Comparison of ENCODE assay signal across 30 cellular contexts in the genomic region with DNA sequence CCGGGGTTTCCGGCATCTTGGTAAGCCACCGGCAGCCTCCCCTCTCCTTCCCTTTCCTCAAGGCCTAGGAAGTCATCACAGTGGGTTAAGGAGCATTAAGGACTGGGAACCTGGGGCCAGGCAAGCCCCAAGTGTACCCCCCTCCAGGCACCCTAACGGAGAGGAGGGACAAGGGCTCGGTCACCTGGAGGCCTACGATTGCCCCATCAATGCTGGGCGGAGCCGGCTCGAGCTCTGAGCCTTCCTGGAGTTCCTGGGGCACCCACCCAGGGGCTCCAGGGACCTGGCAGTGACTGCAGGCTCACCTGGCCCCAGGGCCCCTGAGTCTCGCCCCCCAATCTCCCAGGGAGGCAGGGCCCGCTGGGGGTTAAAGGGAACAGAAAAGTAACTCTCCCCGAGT.
"Had no signal": no experiment of that assay in that cellular context is flagged by ENCODE, and none has a peak within 500 bp of the region (broad histone marks: within the 10 kb centered on the region; RNA-seq: fewer than 3 reads in every experiment).

No MANE protein-coding gene starts in this region.

- H3K36me3 Mint-ChIP-seq: activated CD4-positive, alpha-beta memory T cell treated with anti-CD3 and anti-CD28 coated beads for 36 hours; activated naive CD4-positive, alpha-beta T cell treated with anti-CD3 and anti-CD28 coated beads, Interleukin-2, amount 10 ng/mL, durations not matched to agents 7 days and 5 days; activated naive CD8-positive, alpha-beta T cell treated with anti-CD3 and anti-CD28 coated beads for 36 hours had no signal

- H3K27ac Mint-ChIP-seq: activated B cell treated with CpG ODN at 0.5 μM for 24 hours; activated CD4-positive, alpha-beta memory T cell treated with anti-CD3 and anti-CD28 coated beads for 36 hours; activated CD4-positive, alpha-beta T cell treated with anti-CD3 and anti-CD28 coated beads, Interleukin-2, amount 10 ng/mL, durations not matched to agents 7 days and 5 days; activated naive CD4-positive, alpha-beta T cell treated with anti-CD3 and anti-CD28 coated beads, Interleukin-2, amount 10 ng/mL, durations not matched to agents 7 days and 5 days; activated naive CD8-positive, alpha-beta T cell treated with anti-CD3 and anti-CD28 coated beads for 36 hours; activated T-cell treated with anti-CD3 and anti-CD28 coated beads, Interleukin-2, amount 50 U/mL, for 72 hours; activated T-helper 2 cell treated with anti-CD3 and anti-CD28 coated beads, Interferon-gamma antibody, Interleukin-2, Interleukin-4, amounts not matched to agents 10 μg/mL and 5 μg/mL and 100 μg/mL, durations not matched to agents 14 hours and 24 hours and 36 hours; T-helper 17 cell had no signal

- DNase-seq: activated B cell treated with CpG ODN at 0.5 μM for 24 hours; activated CD4-positive, alpha-beta memory T cell treated with anti-CD3 and anti-CD28 coated beads for 36 hours; activated CD4-positive, alpha-beta T cell treated with anti-CD3 and anti-CD28 coated beads, Interleukin-2, amount 10 ng/mL, durations not matched to agents 7 days and 5 days; activated CD8-positive, alpha-beta memory T cell treated with anti-CD3 and anti-CD28 coated beads for 24 hours; activated gamma-delta T cell treated with Interleukin-2 at 50 U/mL for 16 hours; activated naive CD4-positive, alpha-beta T cell treated with anti-CD3 and anti-CD28 coated beads, Interleukin-2, amount 10 ng/mL, durations not matched to agents 7 days and 5 days; activated naive CD8-positive, alpha-beta T cell treated with anti-CD3 and anti-CD28 coated beads for 36 hours; activated T-cell treated with anti-CD3 and anti-CD28 coated beads for 4 hours; activated T-cell treated with anti-CD3 and anti-CD28 coated beads, Interleukin-2, amount 50 U/mL, for 72 hours; brain microvascular endothelial cell; cerebellar nuclear complex; MG63; MV-4-11; NCI-H1092 treated with DMSO at 0.1 percent for 48 hours; NCI-H1417 treated with DMSO at 0.1 percent for 48 hours; NCI-H1694; NCI-H2029; NCI-H2107; NCI-H2171 treated with DMSO at 0.1 percent for 48 hours; NCI-H226; NCI-H510A; NCI-H526 treated with DMSO at 0.1 percent for 48 hours; NCI-H82; NK-92 treated with Interleukin-12 subunit alpha and Interleukin-12 subunit beta, amount 100 ng/mL, for 24 hours; PC-3; SIG-M5; T-helper 17 cell; T-helper 9 cell had no signal

- ATAC-seq: activated T-cell treated with anti-CD3 and anti-CD28 coated beads, Interleukin-2, amount 50 U/mL, for 72 hours; PC-3; T-helper 17 cell had no signal

- H3K4me3 Mint-ChIP-seq: activated B cell treated with CpG ODN at 0.5 μM for 24 hours; activated CD4-positive, alpha-beta memory T cell treated with anti-CD3 and anti-CD28 coated beads for 36 hours; activated CD4-positive, alpha-beta T cell treated with anti-CD3 and anti-CD28 coated beads, Interleukin-2, amount 10 ng/mL, durations not matched to agents 7 days and 5 days; activated naive CD4-positive, alpha-beta T cell treated with anti-CD3 and anti-CD28 coated beads, Interleukin-2, amount 10 ng/mL, durations not matched to agents 7 days and 5 days; activated naive CD8-positive, alpha-beta T cell treated with anti-CD3 and anti-CD28 coated beads for 36 hours; activated T-cell treated with anti-CD3 and anti-CD28 coated beads, Interleukin-2, amount 50 U/mL, for 72 hours; T-helper 17 cell had no signal

- H3K9me3 ChIP-seq: MG63 had no signal

- H3K27ac ChIP-seq: brain microvascular endothelial cell, cardiac muscle cell had no signal

- H3K4me1 Mint-ChIP-seq: activated CD4-positive, alpha-beta T cell treated with anti-CD3 and anti-CD28 coated beads, Interleukin-2, amount 10 ng/mL, durations not matched to agents 7 days and 5 days; activated naive CD4-positive, alpha-beta T cell treated with anti-CD3 and anti-CD28 coated beads, Interleukin-2, amount 10 ng/mL, durations not matched to agents 7 days and 5 days; activated naive CD8-positive, alpha-beta T cell treated with anti-CD3 and anti-CD28 coated beads for 36 hours had no signal

- H3K36me3 ChIP-seq: brain microvascular endothelial cell, cardiac muscle cell, MG63 had no signal

- H3K27me3 ChIP-seq: brain microvascular endothelial cell, cardiac muscle cell, MG63 had no signal

- H3K9me3 Mint-ChIP-seq: activated B cell treated with CpG ODN at 0.5 μM for 24 hours; activated CD4-positive, alpha-beta memory T cell treated with anti-CD3 and anti-CD28 coated beads for 36 hours; activated CD4-positive, alpha-beta T cell treated with anti-CD3 and anti-CD28 coated beads, Interleukin-2, amount 10 ng/mL, durations not matched to agents 7 days and 5 days; activated naive CD4-positive, alpha-beta T cell treated with anti-CD3 and anti-CD28 coated beads, Interleukin-2, amount 10 ng/mL, durations not matched to agents 7 days and 5 days; activated naive CD8-positive, alpha-beta T cell treated with anti-CD3 and anti-CD28 coated beads for 36 hours; activated T-cell treated with anti-CD3 and anti-CD28 coated beads, Interleukin-2, amount 50 U/mL, for 72 hours; activated T-helper 2 cell treated with anti-CD3 and anti-CD28 coated beads, Interferon-gamma antibody, Interleukin-2, Interleukin-4, amounts not matched to agents 10 μg/mL and 5 μg/mL and 100 μg/mL, durations not matched to agents 14 hours and 24 hours and 36 hours had no signal

- H3K4me3 ChIP-seq: cardiac muscle cell, MG63 had no signal
